In genomic region chr16:2019500-2019899, GRCh38 we compare ENCODE assay signal across 9 cellular contexts. TPM values are rescaled to one million over a fixed set of nuclear protein-coding genes. Genes with fewer than 3 reads are reported as not detected.
DNase-seq lines count a peak whose midpoint lies in the region; ATAC-seq and TF ChIP-seq lines count a peak whose summit lies in the region.
"Had no signal": no experiment of that assay in that cellular context is flagged by ENCODE, and none has a peak within 500 bp of the region (broad histone marks: within the 10 kb centered on the region; RNA-seq: fewer than 3 reads in every experiment).

Gene NPW (plus strand): TSS chr16:2019785.

- TF ChIP-seq CTCF in neural crest cell (conservative IDR thresholded peaks at IDR 0.05) (no peak), MM.1S (IDR thresholded peaks at IDR 0.05; ENCODE audit: low read length) (no peak), osteoblast (IDR thresholded peaks at IDR 0.05; ENCODE audit: extremely low read depth, low read depth, low read length) (no peak), tibial nerve (IDR thresholded peaks at IDR 0.05) (no peak)

- H3K9me2 ChIP-seq in MM.1S (replicated peaks; ENCODE audit: insufficient read depth, low read length): no peaks in the 10 kb centered on the region

- peak within 1 kb of the TSS; percentile 50 for H3K4me3 Mint-ChIP-seq in activated naive CD8-positive, alpha-beta T cell treated with anti-CD3 and anti-CD28 coated beads, Interleukin-2, amount 10 ng/mL, durations not matched to agents 7 days and 5 days
- peak within 1 kb of the TSS; percentile 71 for H3K4me3 Mint-ChIP-seq in neural crest cell

- 0 to 3% methylated on average over 6 of the region's 31 CpGs for WGBS in tibial nerve, 2 donors

- ATAC-seq in activated naive CD8-positive, alpha-beta T cell treated with anti-CD3 and anti-CD28 coated beads, Interleukin-2, amount 10 ng/mL, durations not matched to agents 7 days and 5 days (ENCODE audit: low read depth): peak; percentile 15

- H3K79me2 ChIP-seq in MM.1S (ENCODE audit: low read length) (no peaks in the 10 kb centered on the region), osteoblast (ENCODE audit: insufficient read depth, low read length) (no peaks in the 10 kb centered on the region)

- no peak for TF ChIP-seq EP300 in tibial nerve (IDR thresholded peaks at IDR 0.05)

- H3K4me1 ChIP-seq in HUES6 (ENCODE audit: control insufficient read depth, insufficient read depth, low read length): peaks cover 7% of the 10 kb centered on the region
- H3K4me1 ChIP-seq in MM.1S (ENCODE audit: low read length): peaks cover 5% of the 10 kb centered on the region; the same call in 1 of the 2 replicates
- H3K4me1 ChIP-seq in osteoblast (ENCODE audit: insufficient read depth, low read length): peaks cover 4% of the 10 kb centered on the region
- peaks cover 0 to 39% (median 17%) of the 10 kb centered on the region in 4 donors for H3K4me1 ChIP-seq in tibial nerve

- no peaks in the 10 kb centered on the region for H3K36me3 ChIP-seq in HUES6 (ENCODE audit: control insufficient read depth, insufficient read depth, low read length)
- H3K36me3 ChIP-seq in MM.1S (replicated peaks; ENCODE audit: insufficient read depth, low read length): no peaks in the 10 kb centered on the region
- no peaks in the 10 kb centered on the region for H3K36me3 ChIP-seq in osteoblast (ENCODE audit: insufficient read depth, low read length)
- H3K36me3 ChIP-seq in tibial nerve: no peaks in the 10 kb centered on the region
- H3K36me3 ChIP-seq: ovary had no signal

- TF ChIP-seq POLR2A in tibial nerve (IDR thresholded peaks at IDR 0.05): no peak

- no peaks in the 10 kb centered on the region for H4K20me1 ChIP-seq in MM.1S (ENCODE audit: insufficient read depth, low read length)
- no peaks in the 10 kb centered on the region for H4K20me1 ChIP-seq in osteoblast (ENCODE audit: insufficient read depth, low read length)

- no peaks in the 10 kb centered on the region for H3K9me3 Mint-ChIP-seq in activated naive CD8-positive, alpha-beta T cell treated with anti-CD3 and anti-CD28 coated beads, Interleukin-2, amount 10 ng/mL, durations not matched to agents 7 days and 5 days
- no peaks in the 10 kb centered on the region for H3K9me3 Mint-ChIP-seq in neural crest cell

- H3K27ac ChIP-seq in HUES6 (ENCODE audit: low read depth, low read length) (no peak within 1 kb of the TSS), MM.1S (ENCODE audit: low read length) (no peak within 1 kb of the TSS), osteoblast (ENCODE audit: low read depth, low read length) (no peak within 1 kb of the TSS), tibial nerve (no peak within 1 kb of the TSS)
- H3K27ac ChIP-seq: ovary had no signal

- H3K4me1 Mint-ChIP-seq in activated naive CD8-positive, alpha-beta T cell treated with anti-CD3 and anti-CD28 coated beads, Interleukin-2, amount 10 ng/mL, durations not matched to agents 7 days and 5 days: peaks cover 13% of the 10 kb centered on the region
- H3K4me1 Mint-ChIP-seq in neural crest cell: peaks cover 22% of the 10 kb centered on the region

- no peaks in the 10 kb centered on the region for H3F3A ChIP-seq in MM.1S (ENCODE audit: insufficient read depth, low read length)

- H3K9ac ChIP-seq in HUES6 (ENCODE audit: low read length): no peak within 1 kb of the TSS
- no peak within 1 kb of the TSS for H3K9ac ChIP-seq in MM.1S (ENCODE audit: low read length)

- H3K4me3 ChIP-seq in HUES6 (ENCODE audit: low read depth, low read length) (peak within 1 kb of the TSS; percentile 57), MM.1S (ENCODE audit: low read length) (no peak within 1 kb of the TSS), osteoblast (ENCODE audit: insufficient read depth, low read length) (no peak within 1 kb of the TSS), tibial nerve (no peak within 1 kb of the TSS)
- H3K4me3 ChIP-seq: ovary had no signal

- H3K27ac Mint-ChIP-seq in activated naive CD8-positive, alpha-beta T cell treated with anti-CD3 and anti-CD28 coated beads, Interleukin-2, amount 10 ng/mL, durations not matched to agents 7 days and 5 days: no peak within 1 kb of the TSS
- no peak within 1 kb of the TSS for H3K27ac Mint-ChIP-seq in neural crest cell (ENCODE audit: unreplicated experiment)

- POLR2A ChIA-PET in activated naive CD8-positive, alpha-beta T cell treated with anti-CD3 and anti-CD28 coated beads, Interleukin-2, amount 10 ng/mL, durations not matched to agents 7 days and 5 days (lab: Charles Lee): interaction anchor here (0.6 to 2.3 kb wide), 3 partner anchors 55 to 136 kb away, joined by 3 to 15 read pairs (median 6); partner anchors contain the start of genes RPS2 and TRAF7

- DNase-seq in D341Med (ENCODE audit: low spot score): peak; percentile 60
- no peak for DNase-seq in activated naive CD8-positive, alpha-beta T cell treated with anti-CD3 and anti-CD28 coated beads, Interleukin-2, amount 10 ng/mL, durations not matched to agents 7 days and 5 days
- no peak for DNase-seq in neural crest cell (ENCODE audit: low read depth, low spot score)
- no peak for DNase-seq in MM.1S
- no peak for DNase-seq in osteoblast (ENCODE audit: insufficient read length, low spot score, missing footprints)
- no peak for DNase-seq in tibial nerve (ENCODE audit: low spot score in 2 of 2)
- DNase-seq in NCI-H2107 (lab: John Stamatoyannopoulos, UW): no peak

- H2AFZ ChIP-seq in MM.1S (ENCODE audit: low read length) (no peak within 1 kb of the TSS), osteoblast (ENCODE audit: low read length) (no peak within 1 kb of the TSS)

- H3K9me3 ChIP-seq in HUES6 (ENCODE audit: control insufficient read depth, insufficient read depth, low read depth, low read length): no peaks in the 10 kb centered on the region
- no peaks in the 10 kb centered on the region for H3K9me3 ChIP-seq in MM.1S (replicated peaks; ENCODE audit: insufficient read depth, low read length)
- no peaks in the 10 kb centered on the region for H3K9me3 ChIP-seq in osteoblast (ENCODE audit: low read depth, low read length)
- H3K9me3 ChIP-seq in tibial nerve: no peaks in the 10 kb centered on the region
- H3K9me3 ChIP-seq: ovary had no signal

- H3K36me3 Mint-ChIP-seq in activated naive CD8-positive, alpha-beta T cell treated with anti-CD3 and anti-CD28 coated beads, Interleukin-2, amount 10 ng/mL, durations not matched to agents 7 days and 5 days: no peaks in the 10 kb centered on the region
- no peaks in the 10 kb centered on the region for H3K36me3 Mint-ChIP-seq in neural crest cell (ENCODE audit: low read depth)

- no peak within 1 kb of the TSS for H3K4me2 ChIP-seq in MM.1S (ENCODE audit: low read depth, low read length)
- H3K4me2 ChIP-seq in osteoblast (ENCODE audit: insufficient read depth, low read length): no peak within 1 kb of the TSS

- peaks cover 34% of the 10 kb centered on the region for H3K27me3 Mint-ChIP-seq in activated naive CD8-positive, alpha-beta T cell treated with anti-CD3 and anti-CD28 coated beads, Interleukin-2, amount 10 ng/mL, durations not matched to agents 7 days and 5 days
- H3K27me3 Mint-ChIP-seq in neural crest cell (ENCODE audit: low read depth): peaks cover 58% of the 10 kb centered on the region

- H3K27me3 ChIP-seq in HUES6 (ENCODE audit: control insufficient read depth, insufficient read depth, low read length) (peaks cover 53% of the 10 kb centered on the region), MM.1S (replicated peaks; ENCODE audit: insufficient read depth, low read length) (peaks cover 29% of the 10 kb centered on the region), osteoblast (ENCODE audit: insufficient read depth, low read length) (peaks cover 19% of the 10 kb centered on the region), tibial nerve (peaks cover 0 to 35% of the 10 kb centered on the region in 2 donors)
- H3K27me3 ChIP-seq: ovary had no signal

RNA-seq across cellular contexts. Expression of gene NPW, which starts in this region (rescaled TPM):
- total RNA-seq in activated naive CD8-positive, alpha-beta T cell treated with anti-CD3 and anti-CD28 coated beads, Interleukin-2, amount 10 ng/mL, durations not matched to agents 7 days and 5 days: under 1 TPM in 1 of 2 experiments, not detected in 1; 0.42 TPM
- 0.82 and 1.3 TPM in 2 replicates for total RNA-seq in neural crest cell
- total RNA-seq in osteoblast: not detected in 2 replicates
- 1 to 10 TPM in 2 of 4 donors, not detected in 2; 3.0 to 3.1 TPM for total RNA-seq in tibial nerve

Comparison
In these comparisons a context has a peak if more than half of its experiments do, and no peak if none do; other contexts are left out.
1. Peak in ATAC-seq in activated naive CD8-positive, alpha-beta T cell treated with anti-CD3 and anti-CD28 coated beads, Interleukin-2, amount 10 ng/mL, durations not matched to agents 7 days and 5 days; RNA of the gene not detected or under 1 TPM.